ENCODE assay signal across 8 cellular contexts in the genomic region with DNA sequence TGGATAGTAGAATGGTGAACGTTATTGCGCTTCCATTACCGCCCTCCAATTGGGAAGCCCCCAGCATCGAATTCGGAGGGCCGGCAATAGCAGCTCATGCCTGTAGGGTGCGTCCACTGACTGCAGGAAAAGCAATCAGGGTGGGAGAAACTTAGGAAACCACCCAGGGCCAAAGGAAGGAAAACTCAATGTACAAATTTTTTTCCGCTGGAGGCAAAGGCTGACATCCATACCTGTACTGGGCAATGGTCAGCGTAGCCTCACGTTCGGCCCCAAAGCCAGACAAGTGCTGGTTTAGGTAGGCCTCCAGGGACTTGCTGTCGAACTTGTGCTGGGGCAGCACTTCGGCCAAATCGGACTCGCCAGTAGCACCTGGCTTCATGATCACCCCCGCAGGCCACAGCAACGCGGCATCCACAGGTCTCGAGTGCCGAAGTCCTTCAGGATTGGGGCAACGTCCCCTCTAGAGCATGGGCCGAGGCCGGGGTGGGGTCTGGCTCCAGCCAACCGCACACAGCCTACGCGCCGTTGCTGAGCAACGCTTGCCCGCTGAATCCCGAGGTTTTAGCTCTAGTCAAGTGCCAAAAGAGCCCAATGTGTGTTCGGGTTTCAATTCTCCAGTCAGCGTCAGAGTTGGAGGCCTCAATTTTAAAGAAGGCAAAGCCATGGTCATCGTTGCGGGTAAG. TPM values are rescaled to one million over a fixed set of nuclear protein-coding genes. Genes with fewer than 3 reads are reported as not detected.
DNase-seq lines count a peak whose midpoint lies in the region; ATAC-seq, FAIRE-seq and TF ChIP-seq lines count a peak whose summit lies in the region.

A gene with protein sequence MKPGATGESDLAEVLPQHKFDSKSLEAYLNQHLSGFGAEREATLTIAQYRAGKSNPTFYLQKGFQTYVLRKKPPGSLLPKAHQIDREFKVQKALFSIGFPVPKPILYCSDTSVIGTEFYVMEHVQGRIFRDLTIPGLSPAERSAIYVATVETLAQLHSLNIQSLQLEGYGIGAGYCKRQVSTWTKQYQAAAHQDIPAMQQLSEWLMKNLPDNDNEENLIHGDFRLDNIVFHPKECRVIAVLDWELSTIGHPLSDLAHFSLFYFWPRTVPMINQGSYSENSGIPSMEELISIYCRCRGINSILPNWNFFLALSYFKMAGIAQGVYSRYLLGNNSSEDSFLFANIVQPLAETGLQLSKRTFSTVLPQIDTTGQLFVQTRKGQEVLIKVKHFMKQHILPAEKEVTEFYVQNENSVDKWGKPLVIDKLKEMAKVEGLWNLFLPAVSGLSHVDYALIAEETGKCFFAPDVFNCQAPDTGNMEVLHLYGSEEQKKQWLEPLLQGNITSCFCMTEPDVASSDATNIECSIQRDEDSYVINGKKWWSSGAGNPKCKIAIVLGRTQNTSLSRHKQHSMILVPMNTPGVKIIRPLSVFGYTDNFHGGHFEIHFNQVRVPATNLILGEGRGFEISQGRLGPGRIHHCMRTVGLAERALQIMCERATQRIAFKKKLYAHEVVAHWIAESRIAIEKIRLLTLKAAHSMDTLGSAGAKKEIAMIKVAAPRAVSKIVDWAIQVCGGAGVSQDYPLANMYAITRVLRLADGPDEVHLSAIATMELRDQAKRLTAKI (minus strand): TSS at position 440 of the 686 bp plus-strand sequence. CDS start 58 bp downstream, at position 382.

- H3K9ac ChIP-seq in HUES6 (ENCODE audit: low read length) = peak within 1 kb of the TSS; percentile 97

- H3K27me3 Mint-ChIP-seq in neural crest cell (ENCODE audit: low read depth) = no peaks in the 10 kb centered on the region
- no peaks in the 10 kb centered on the region for H3K27me3 Mint-ChIP-seq in type B pancreatic cell

- H3K4me1 Mint-ChIP-seq in neural crest cell (peaks cover 33% of the 10 kb centered on the region), type B pancreatic cell (ENCODE audit: unreplicated experiment) (peaks cover 11% of the 10 kb centered on the region)

- FAIRE-seq in frontal cortex (lab: Jason Lieb, UNC) = no peak

- no peaks in the 10 kb centered on the region for H3K27me3 ChIP-seq in HUES6 (ENCODE audit: control insufficient read depth, insufficient read depth, low read length)

- TF ChIP-seq CTCF in neural crest cell (conservative IDR thresholded peaks at IDR 0.05) (peak; percentile 67), type B pancreatic cell (conservative IDR thresholded peaks at IDR 0.05) (peak; percentile 78)

- peak within 1 kb of the TSS; percentile 98 for H3K4me3 Mint-ChIP-seq in neural crest cell
- H3K4me3 Mint-ChIP-seq in type B pancreatic cell = peak within 1 kb of the TSS; percentile 97

- no peaks in the 10 kb centered on the region for H3K4me1 ChIP-seq in HUES6 (ENCODE audit: control insufficient read depth, insufficient read depth, low read length)

- no peaks in the 10 kb centered on the region for H3K36me3 ChIP-seq in HUES6 (ENCODE audit: control insufficient read depth, insufficient read depth, low read length)

- DNase-seq in ELF-1 (ENCODE audit: low read depth, low spot score) (peak; percentile 77), OCI-M1 (lab: John Stamatoyannopoulos, UW) (peak; percentile 80), frontal cortex (ENCODE audit: low spot score in 2 of 2) (peak; percentile 61 to 69), neural crest cell (ENCODE audit: low read depth, low spot score) (peak; percentile 57), type B pancreatic cell (ENCODE audit: extremely low spot score, unreplicated experiment) (peak; percentile 72)
- DNase-seq in activated naive CD4-positive, alpha-beta T cell treated with anti-CD3 and anti-CD28 coated beads, Interleukin-2, amount 50 U/mL, for 16 hours = peak; percentile 32

- H3K27ac Mint-ChIP-seq in neural crest cell (ENCODE audit: unreplicated experiment) (peak within 1 kb of the TSS; percentile 98), type B pancreatic cell (peak within 1 kb of the TSS; percentile 94)

- H3K9me3 ChIP-seq in HUES6 (ENCODE audit: control insufficient read depth, insufficient read depth, low read depth, low read length) = no peaks in the 10 kb centered on the region

- peak within 1 kb of the TSS; percentile 63 for H3K27ac ChIP-seq in HUES6 (ENCODE audit: low read depth, low read length)

- H3K9me3 Mint-ChIP-seq in neural crest cell = no peaks in the 10 kb centered on the region
- H3K9me3 Mint-ChIP-seq in type B pancreatic cell = no peaks in the 10 kb centered on the region

- H3K36me3 Mint-ChIP-seq in neural crest cell (ENCODE audit: low read depth) (no peaks in the 10 kb centered on the region), type B pancreatic cell (peaks cover 5% of the 10 kb centered on the region)

- H3K4me3 ChIP-seq in HUES6 (ENCODE audit: low read depth, low read length) = peak within 1 kb of the TSS; percentile 92

- ATAC-seq in GM21526 (IDR thresholded peaks at IDR 0.05; ENCODE audit: low FRiP score, unreplicated experiment) = peak; percentile 50

RNA-seq across cellular contexts. Expression of the gene that starts here (rescaled TPM):
- total RNA-seq in frontal cortex (37.9 TPM), neural crest cell (16.7 and 17.1 TPM in 2 replicates), type B pancreatic cell (ENCODE audit: low replicate concordance) (10.4 and 14.7 TPM in 2 replicates)

Comparison
In these comparisons a context has a peak if more than half of its experiments do, and no peak if none do; other contexts are left out.
1. Peak in every context shown above with its lines: DNase-seq, ATAC-seq, H3K4me3 ChIP-seq and H3K27ac ChIP-seq.